In genomic region chr9:19925674-19926503, GRCh38 we compare ENCODE assay signal across 7 cellular contexts.
DNase-seq lines count a peak whose midpoint lies in the region; ATAC-seq, FAIRE-seq and TF ChIP-seq lines count a peak whose summit lies in the region.

No MANE protein-coding gene starts in this region.

- in situ Hi-C loops in astrocyte of the spinal cord (cut with HindIII; ENCODE audit: low sequenced_read_pairs), result no loop called here

- H3K4me3 ChIP-seq in astrocyte of the spinal cord (ENCODE audit: low read depth, low read length) (peak overlapping the region; percentile 48), skeletal muscle cell (ENCODE audit: low read depth, low read length) (peak overlapping the region; percentile 37)

- FAIRE-seq in GM12891 (lab: Jason Lieb, UNC), result peak; percentile 97

- DNase-seq in GM12891 (ENCODE audit: insufficient read length, low spot score) (peak; percentile 64), NCI-H128 (lab: John Stamatoyannopoulos, UW; ENCODE audit: unreplicated experiment) (peak; percentile 78), T-helper 22 cell (ENCODE audit: low read depth) (peak; percentile 40), astrocyte of the spinal cord (ENCODE audit: low read depth, low spot score) (peak; percentile 75), iPS DF 19.7 (ENCODE audit: low read depth, low spot score) (peak; percentile 80), skeletal muscle cell (ENCODE audit: low read depth) (peak; percentile 27)

- TF ChIP-seq POLR2A in GM12891 (IDR thresholded peaks at IDR 0.05; ENCODE audit: low read depth, low read length), result no peak

- peak; percentile 94 for TF ChIP-seq CTCF in astrocyte of the spinal cord (IDR thresholded peaks at IDR 0.05; ENCODE audit: low read depth, low read length)

- ATAC-seq in HG02759 (IDR thresholded peaks at IDR 0.05; ENCODE audit: unreplicated experiment), result peak; percentile 98

TF ChIP-seq in GM12891, 5 proteins besides CTCF, POLR2A, EP300 and RAD21:
- no peak for TF ChIP-seq POLR2AphosphoS5 (IDR thresholded peaks at IDR 0.05; ENCODE audit: low read depth, low read length)
- TF ChIP-seq TAF1 (IDR thresholded peaks at IDR 0.05; ENCODE audit: low read depth, low read length), result no peak
- TF ChIP-seq POU2F2 (IDR thresholded peaks at IDR 0.05; ENCODE audit: low read depth, low read length), result peak; percentile 66; the same call in 1 of the 2 replicates
- no peak for TF ChIP-seq PAX5 (IDR thresholded peaks at IDR 0.05; ENCODE audit: insufficient read depth, low read length, severe bottlenecking)
- peak; percentile 24; the same call in 1 of the 2 replicates for TF ChIP-seq SPI1 (IDR thresholded peaks at IDR 0.05; ENCODE audit: low read depth, low read length)

Comparison
In these comparisons a context has a peak if more than half of its experiments do, and no peak if none do; other contexts are left out.
1. Peak in every context shown above with its lines: DNase-seq, ATAC-seq and H3K4me3 ChIP-seq.
2. DNase-seq: peak in every context shown above with its lines; median percentile 80 in iPS DF 19.7; 78 in NCI-H128; 75 in astrocyte of the spinal cord; 64 in GM12891; 40 in T-helper 22 cell; 27 in skeletal muscle cell.